Comparison of ENCODE assay signal across 1 cellular context in genomic region chr19:47609885-47610545, GRCh38.
TF ChIP-seq lines count a peak whose summit lies in the region.

No MANE protein-coding gene starts in this region.

TF ChIP-seq in GM12878, 131 proteins besides CTCF, POLR2A, EP300 and RAD21 (continued from another document and continues in another):
- TF ChIP-seq RELB (IDR thresholded peaks at IDR 0.05; ENCODE audit: low read depth) (no peak), MAX (IDR thresholded peaks at IDR 0.05; ENCODE audit: low read depth, low read length) (no peak), CHD1 (IDR thresholded peaks at IDR 0.05; ENCODE audit: low read depth, low read length) (no peak), SKIL (IDR thresholded peaks at IDR 0.05; ENCODE audit: low read depth, poor library complexity, severe bottlenecking) (no peak), FOS (IDR thresholded peaks at IDR 0.05; ENCODE audit: borderline replicate concordance, extremely low read depth, insufficient read length) (no peak), MTA2 (IDR thresholded peaks at IDR 0.05; ENCODE audit: low read depth) (no peak), SUZ12 (IDR thresholded peaks at IDR 0.05; ENCODE audit: unreplicated experiment) (no peak), SRF (IDR thresholded peaks at IDR 0.05; ENCODE audit: low read depth in 2 of 2, low read length in 2 of 2) (no peak), MYB (IDR thresholded peaks at IDR 0.05; ENCODE audit: borderline replicate concordance, low read depth, low read length) (no peak), TCF3 (IDR thresholded peaks at IDR 0.05; ENCODE audit: borderline replicate concordance, insufficient read depth, low read depth, low read length) (no peak), NKRF (conservative IDR thresholded peaks at IDR 0.05) (0 out of 2 replicates have a peak, but pooled peaks have one; percentile 34), ASH2L (IDR thresholded peaks at IDR 0.05; ENCODE audit: borderline replicate concordance, low read depth) (no peak), HDGF (IDR thresholded peaks at IDR 0.05) (no peak), KDM1A (IDR thresholded peaks at IDR 0.05; ENCODE audit: borderline replicate concordance) (no peak), CEBPB (IDR thresholded peaks at IDR 0.05; ENCODE audit: borderline replicate concordance in 1 of 2, low read depth in 2 of 2, low read length in 2 of 2) (no peak), BCL3 (IDR thresholded peaks at IDR 0.05; ENCODE audit: borderline replicate concordance, insufficient read depth, low read depth, low read length, poor library complexity, severe bottlenecking) (no peak), NFXL1 (IDR thresholded peaks at IDR 0.05; ENCODE audit: borderline replicate concordance) (no peak), PAX5 (IDR thresholded peaks at IDR 0.05; ENCODE audit: borderline replicate concordance, low read depth, low read length) (no peak), RB1 (IDR thresholded peaks at IDR 0.05; ENCODE audit: borderline replicate concordance) (no peak), BACH1 (IDR thresholded peaks at IDR 0.05; ENCODE audit: borderline replicate concordance) (peak; percentile 49; the same call in 1 of the 2 replicates), KLF5 (IDR thresholded peaks at IDR 0.05; ENCODE audit: partially characterized antibody) (no peak), ZSCAN29 (IDR thresholded peaks at IDR 0.05) (no peak), DPF2 (IDR thresholded peaks at IDR 0.05) (0 out of 2 replicates have a peak, but pooled peaks have one; percentile 31), TCF7 (IDR thresholded peaks at IDR 0.05; ENCODE audit: borderline replicate concordance) (no peak), RBBP5 (conservative IDR thresholded peaks at IDR 0.05) (no peak), CEBPZ (IDR thresholded peaks at IDR 0.05; ENCODE audit: low read depth, low read length) (no peak), NR2F1 (conservative IDR thresholded peaks at IDR 0.05) (peak; percentile 75), FOXM1 (IDR thresholded peaks at IDR 0.05; ENCODE audit: low read depth, low read length) (no peak), ZNF384 (IDR thresholded peaks at IDR 0.05; ENCODE audit: borderline replicate concordance, low read depth, low read length) (no peak), PRDM15 (CRISPR knock-in tag; IDR thresholded peaks at IDR 0.05) (no peak), E2F4 (IDR thresholded peaks at IDR 0.05; ENCODE audit: low read depth, low read length) (no peak), ATF3 (IDR thresholded peaks at IDR 0.05; ENCODE audit: borderline replicate concordance, extremely low read depth, low read depth, low read length) (no peak), REST (IDR thresholded peaks at IDR 0.05; ENCODE audit: low read depth, low read length) (no peak), BCL11A (IDR thresholded peaks at IDR 0.05; ENCODE audit: low read depth, low read length) (no peak), CHD4 (IDR thresholded peaks at IDR 0.05) (no peak), RUNX3 (IDR thresholded peaks at IDR 0.05; ENCODE audit: low read length) (peak; percentile 42), SMARCA5 (IDR thresholded peaks at IDR 0.05) (no peak), JUND (IDR thresholded peaks at IDR 0.05; ENCODE audit: low read depth, low read length) (no peak)
